In genomic region chr4:147617841-147618421, GRCh38 we compare ENCODE assay signal across 8 cellular contexts. TPM values are rescaled to one million over a fixed set of nuclear protein-coding genes. Genes with fewer than 3 reads are reported as not detected.
DNase-seq lines count a peak whose midpoint lies in the region; TF ChIP-seq lines count a peak whose summit lies in the region.

No MANE protein-coding gene starts in this region.

- H3K4me2 ChIP-seq in OCI-LY7 (ENCODE audit: low read length): peak overlapping the region; percentile 92

- no TSS peak for BruUV-seq in OCI-LY7 (replicated peaks; lab: Mats Ljungman, UMichigan)

- H3K4me1 ChIP-seq in OCI-LY7 (ENCODE audit: insufficient read depth, low read length, poor library complexity, severe bottlenecking) (peaks cover 23% of the 10 kb centered on the region), esophagus (ENCODE audit: control insufficient read depth in 2 of 2, insufficient read depth in 2 of 2, low read length in 1 of 2) (no peaks in the 10 kb centered on the region), ovary (ENCODE audit: insufficient read depth) (peaks cover 14% of the 10 kb centered on the region)

- H3K79me2 ChIP-seq in OCI-LY7 (ENCODE audit: insufficient read depth, low read depth, low read length): peaks cover 50% of the 10 kb centered on the region

- H3K27me3 ChIP-seq in H7 (ENCODE audit: control insufficient read depth, insufficient read depth, low read length): no peaks in the 10 kb centered on the region
- peaks cover 0 to 2% of the 10 kb centered on the region in 2 donors for H3K27me3 ChIP-seq in esophagus (ENCODE audit: control insufficient read depth in 1 of 2, insufficient read depth in 2 of 2, low read length in 2 of 2)
- H3K27me3 ChIP-seq in ovary: no peaks in the 10 kb centered on the region

- CTCF ChIA-PET in OCI-LY7 (lab: Charles Lee; ENCODE audit: unreplicated experiment): interaction anchor here (0.9 kb wide), 1 partner anchor 21 kb away, joined by 4 read pairs; no protein-coding TSS in a partner anchor

- H3K27ac ChIP-seq in OCI-LY7 (ENCODE audit: low read depth, low read length, poor library complexity, severe bottlenecking) (peak overlapping the region; percentile 76), esophagus (ENCODE audit: low read depth in 2 of 2, low read length in 1 of 2) (peak overlapping the region; percentile 90 to 93), ovary (peak overlapping the region in 1 of 2 donors; percentile 61)

- no peak for TF ChIP-seq EP300 in ovary (IDR thresholded peaks at IDR 0.05)

- POLR2A ChIA-PET in OCI-LY7 (lab: Charles Lee): interaction anchor here (0.6 to 3.7 kb wide), 13 partner anchors 9 to 72 kb away, joined by 3 to 19 read pairs (median 4); partner anchors contain the start of gene PRMT9

- peak overlapping the region; percentile 77 for H3K4me3 ChIP-seq in GM12865 (ENCODE audit: low read depth, low read length)
- H3K4me3 ChIP-seq in H7 (ENCODE audit: insufficient read depth, low read depth, low read length): peak overlapping the region; percentile 94
- peak overlapping the region; percentile 77 for H3K4me3 ChIP-seq in OCI-LY7 (ENCODE audit: low read depth, low read length, poor library complexity, severe bottlenecking)
- H3K4me3 ChIP-seq in esophagus (ENCODE audit: low read depth in 1 of 2, low read length in 2 of 2): peak overlapping the region; percentile 73 to 90
- peak overlapping the region; percentile 80 for H3K4me3 ChIP-seq in ovary

- 4% methylated on average over 15 of the region's 15 CpGs for WGBS in esophagus, 2 donors
- 3% methylated on average over 15 of the region's 15 CpGs for WGBS in ovary, 3 donors

- H3K9me2 ChIP-seq in OCI-LY7 (ENCODE audit: insufficient read depth, low read length): no peaks in the 10 kb centered on the region

- H2AFZ ChIP-seq in OCI-LY7 (ENCODE audit: low read length): peak overlapping the region; percentile 40; the same call in 1 of the 2 replicates

- no peaks in the 10 kb centered on the region for H3K9me3 ChIP-seq in OCI-LY7 (ENCODE audit: low read length)
- no peaks in the 10 kb centered on the region for H3K9me3 ChIP-seq in esophagus (ENCODE audit: control insufficient read depth in 2 of 2, insufficient read depth in 1 of 2, low read depth in 1 of 2, low read length in 1 of 2)
- no peaks in the 10 kb centered on the region for H3K9me3 ChIP-seq in ovary

- TF ChIP-seq CTCF in GM12865 (IDR thresholded peaks at IDR 0.05; ENCODE audit: insufficient read depth, low read depth, low read length, missing control alignments): no peak
- no peak for TF ChIP-seq CTCF in OCI-LY7 (conservative IDR thresholded peaks at IDR 0.05; ENCODE audit: low read length)
- no peak for TF ChIP-seq CTCF in ovary (IDR thresholded peaks at IDR 0.05)

- H3K36me3 ChIP-seq in H7 (replicated peaks; ENCODE audit: control insufficient read depth, insufficient read depth, low read length): no peaks in the 10 kb centered on the region; the same call in 1 of the 2 replicates
- H3K36me3 ChIP-seq in OCI-LY7 (ENCODE audit: insufficient read depth, low read length): peaks cover 26% of the 10 kb centered on the region
- no peaks in the 10 kb centered on the region for H3K36me3 ChIP-seq in esophagus (ENCODE audit: control insufficient read depth in 2 of 2, insufficient read depth in 2 of 2, low read length in 1 of 2)
- no peaks in the 10 kb centered on the region for H3K36me3 ChIP-seq in ovary

- intact Hi-C loops in OCI-LY7 (cut with micrococcal nuclease; ENCODE audit: unreplicated experiment): loop anchor here (1.0 kb wide), 1 partner anchor 66 kb away; the partner anchor contains the start of gene PRMT9
- intact Hi-C loops in ovary (cut with DNase I): no loop called here

- H4K20me1 ChIP-seq in OCI-LY7 (ENCODE audit: insufficient read depth, low read length): peaks cover 6% of the 10 kb centered on the region; the same call in 1 of the 2 replicates

- TF ChIP-seq POLR2A in ovary (IDR thresholded peaks at IDR 0.05): no peak

- DNase-seq in GM12865 (ENCODE audit: low read depth) (peak; percentile 36), H7 (no peak), OCI-LY7 (ENCODE audit: low spot score) (no peak), ovary (no peak), NCI-H1092 treated with DMSO at 0.1 percent for 48 hours (lab: John Stamatoyannopoulos, UW) (no peak), COLO668 (lab: John Stamatoyannopoulos, UW; ENCODE audit: unreplicated experiment) (no peak)
- DNase-seq in stimulated activated naive CD4-positive, alpha-beta T cell (lab: John Stamatoyannopoulos, UW): no peak

RNA-seq across cellular contexts. Expression of gene TMEM184C, which starts 0.7 kb away (rescaled TPM):
- 24.9 and 34.3 TPM in 2 replicates for total RNA-seq in H7 (2014; rRNA removed; shearing (Covaris generic))
- total RNA-seq in OCI-LY7 (2014; rRNA removed; shearing (Covaris generic)): 15.8 and 16.4 TPM in 2 replicates
- 17.6 TPM in 2 replicates for total RNA-seq in OCI-LY7 (2022)
- 1 to 10 TPM; 3.0 to 6.8 TPM for polyA plus RNA-seq in esophagus
- 10 to 100 TPM; 19.0 to 32.0 (median 27.6) TPM for total RNA-seq in ovary
- polyA plus RNA-seq in ovary: 10 to 100 TPM; 12.9 to 31.8 TPM
